Comparison of ENCODE assay signal across 21 cellular contexts in genomic region chr3:169699070-169699469, GRCh38. TPM values are rescaled to one million over a fixed set of nuclear protein-coding genes. Genes with fewer than 3 reads are reported as not detected.
DNase-seq lines count a peak whose midpoint lies in the region; ATAC-seq and TF ChIP-seq lines count a peak whose summit lies in the region.
"Had no signal": no experiment of that assay in that cellular context is flagged by ENCODE, and none has a peak within 500 bp of the region (broad histone marks: within the 10 kb centered on the region; RNA-seq: fewer than 3 reads in every experiment).

No MANE protein-coding gene starts in this region.

- no peaks in the 10 kb centered on the region for H3K36me3 ChIP-seq in esophagus squamous epithelium
- no peaks in the 10 kb centered on the region for H3K36me3 ChIP-seq in neural progenitor cell
- no peaks in the 10 kb centered on the region for H3K36me3 ChIP-seq in tibial artery

- H3K9me3 Mint-ChIP-seq in neural progenitor cell, result no peaks in the 10 kb centered on the region
- H3K9me3 Mint-ChIP-seq: activated naive CD4-positive, alpha-beta T cell treated with anti-CD3 and anti-CD28 coated beads, Interleukin-2, amount 10 ng/mL, durations not matched to agents 7 days and 5 days; brain had no signal

- no peak for ATAC-seq in HG02981 (IDR thresholded peaks at IDR 0.05; ENCODE audit: unreplicated experiment)
- ATAC-seq: naive thymus-derived CD4-positive, alpha-beta T cell had no signal

- no peaks in the 10 kb centered on the region for H3K9me3 ChIP-seq in esophagus squamous epithelium
- H3K9me3 ChIP-seq in neural progenitor cell (ENCODE audit: low read depth), result no peaks in the 10 kb centered on the region
- no peaks in the 10 kb centered on the region for H3K9me3 ChIP-seq in tibial artery

- H4K20me1 ChIP-seq in neural progenitor cell (ENCODE audit: low read depth), result no peaks in the 10 kb centered on the region

- no peaks in the 10 kb centered on the region for H3F3A ChIP-seq in neural progenitor cell (ENCODE audit: low read depth)

- H3K27ac ChIP-seq in VCaP (peak overlapping the region; percentile 69), esophagus squamous epithelium (peak overlapping the region; percentile 50 to 68 (median 64)), neural progenitor cell (no peak overlapping the region), tibial artery (peak overlapping the region; percentile 36 to 52)
- H3K27ac ChIP-seq: KMS-11 had no signal

- TF ChIP-seq CTCF in VCaP (conservative IDR thresholded peaks at IDR 0.05), result no peak
- no peak for TF ChIP-seq CTCF in esophagus squamous epithelium (IDR thresholded peaks at IDR 0.05)
- TF ChIP-seq CTCF in neural progenitor cell (IDR thresholded peaks at IDR 0.05), result no peak
- no peak for TF ChIP-seq CTCF in tibial artery (IDR thresholded peaks at IDR 0.05)

- peaks cover 22% of the 10 kb centered on the region for H3K4me1 Mint-ChIP-seq in neural progenitor cell
- H3K4me1 Mint-ChIP-seq: activated naive CD4-positive, alpha-beta T cell treated with anti-CD3 and anti-CD28 coated beads, Interleukin-2, amount 10 ng/mL, durations not matched to agents 7 days and 5 days; naive thymus-derived CD4-positive, alpha-beta T cell had no signal

- DNase-seq in esophagus squamous epithelium (lab: John Stamatoyannopoulos, UW) (no peak), neural progenitor cell (ENCODE audit: low spot score) (no peak), tibial artery (no peak), posterior vena cava (ENCODE audit: low spot score) (no peak)
- DNase-seq in activated naive CD4-positive, alpha-beta T cell (lab: John Stamatoyannopoulos, UW), result no peak
- DNase-seq: activated naive CD4-positive, alpha-beta T cell treated with anti-CD3 and anti-CD28 coated beads, Interleukin-2, amount 10 ng/mL, durations not matched to agents 7 days and 5 days; activated T-cell treated with anti-CD3 and anti-CD28 coated beads for 4 hours; HCEC 1CT; islet precursor cell; mesenchymal stem cell; naive thymus-derived CD4-positive, alpha-beta T cell; NCI-H2107; NCI-H524 treated with DMSO at 0.1 percent for 48 hours; SHP77; stimulated activated naive CD4-positive, alpha-beta T cell; T-helper 1 cell had no signal

- no peak overlapping the region for H3K9ac ChIP-seq in neural progenitor cell
- H3K9ac ChIP-seq: KMS-11 had no signal

- no peak overlapping the region for H3K4me3 Mint-ChIP-seq in neural progenitor cell
- H3K4me3 Mint-ChIP-seq: activated naive CD4-positive, alpha-beta T cell treated with anti-CD3 and anti-CD28 coated beads, Interleukin-2, amount 10 ng/mL, durations not matched to agents 7 days and 5 days; brain; naive thymus-derived CD4-positive, alpha-beta T cell had no signal

- H2AFZ ChIP-seq in neural progenitor cell (replicated peaks), result peak overlapping the region; percentile 50

- intact Hi-C loops in esophagus squamous epithelium (cut with DNase I) (no loop called here), tibial artery (cut with DNase I; ENCODE audit: low total_unique reads) (no loop called here), posterior vena cava (cut with DNase I) (no loop called here)

- H3K4me1 ChIP-seq in esophagus squamous epithelium (peaks cover 0 to 16% (median 0%) of the 10 kb centered on the region in 3 donors), neural progenitor cell (no peaks in the 10 kb centered on the region), tibial artery (peaks cover 0 to 18% (median 9%) of the 10 kb centered on the region in 4 donors)

- peak overlapping the region; percentile 91 for H3K27ac Mint-ChIP-seq in neural progenitor cell
- H3K27ac Mint-ChIP-seq: activated naive CD4-positive, alpha-beta T cell treated with anti-CD3 and anti-CD28 coated beads, Interleukin-2, amount 10 ng/mL, durations not matched to agents 7 days and 5 days; naive thymus-derived CD4-positive, alpha-beta T cell had no signal

- 41 to 50% methylated on average over 1 of the region's 1 CpG for WGBS in esophagus squamous epithelium, 2 donors

- no peak overlapping the region for H3K4me2 ChIP-seq in neural progenitor cell
- H3K4me2 ChIP-seq: KMS-11 had no signal

- TF ChIP-seq POLR2A in esophagus squamous epithelium (IDR thresholded peaks at IDR 0.05), result no peak

- H3K4me3 ChIP-seq in esophagus squamous epithelium (no peak overlapping the region), neural progenitor cell (no peak overlapping the region), tibial artery (no peak overlapping the region)
- H3K4me3 ChIP-seq: dorsolateral prefrontal cortex had no signal

- no peaks in the 10 kb centered on the region for H3K79me2 ChIP-seq in neural progenitor cell (ENCODE audit: low read depth)

- no peaks in the 10 kb centered on the region for H3K36me3 Mint-ChIP-seq in neural progenitor cell
- H3K36me3 Mint-ChIP-seq: activated naive CD4-positive, alpha-beta T cell treated with anti-CD3 and anti-CD28 coated beads, Interleukin-2, amount 10 ng/mL, durations not matched to agents 7 days and 5 days; brain; naive thymus-derived CD4-positive, alpha-beta T cell had no signal

- peaks cover 3% of the 10 kb centered on the region for H3K27me3 Mint-ChIP-seq in neural progenitor cell (ENCODE audit: insufficient read depth, low read depth)

- H3K27me3 ChIP-seq in esophagus squamous epithelium (no peaks in the 10 kb centered on the region), neural progenitor cell (no peaks in the 10 kb centered on the region), tibial artery (no peaks in the 10 kb centered on the region)

RNA-seq across cellular contexts. Expression of gene MECOM, which starts 35.6 kb away (rescaled TPM):
- total RNA-seq in esophagus squamous epithelium, result 10 to 100 TPM; 21.0 to 42.0 (median 26.6) TPM
- total RNA-seq in neural progenitor cell (ENCODE audit: low replicate concordance), result 5.2 and 7.8 TPM in 2 replicates
- total RNA-seq in posterior vena cava, result 10 to 100 TPM; 18.3 to 26.6 TPM
